ENCODE assay signal across 14 cellular contexts in genomic region chr11:74504100-74504691, GRCh38. TPM values are rescaled to one million over a fixed set of nuclear protein-coding genes. Genes with fewer than 3 reads are reported as not detected.
"Had no signal": no experiment of that assay in that cellular context is flagged by ENCODE, and none has a peak within 500 bp of the region (broad histone marks: within the 10 kb centered on the region; RNA-seq: fewer than 3 reads in every experiment).

No MANE protein-coding gene starts in this region.

- DNase-seq: activated naive CD4-positive, alpha-beta T cell treated with anti-CD3 and anti-CD28 coated beads, Interleukin-2, amount 10 ng/mL, durations not matched to agents 7 days and 5 days; dorsolateral prefrontal cortex; endodermal cell; left ventricle myocardium superior; mesendoderm; natural killer cell; occipital lobe; stimulated activated CD4-positive, alpha-beta T cell treated with anti-CD3 and anti-CD28 coated beads, Interleukin-1b, Interleukin-23, amount 100 ng/mL, for 48 hours; stimulated activated naive CD8-positive, alpha-beta T cell treated with anti-CD3 and anti-CD28 coated beads, Interleukin-15, amount 100 ng/mL, for 72 hours; testis; upper lobe of left lung had no signal

- ATAC-seq: left ventricle myocardium superior; natural killer cell; sciatic nerve; stimulated activated naive CD8-positive, alpha-beta T cell treated with anti-CD3 and anti-CD28 coated beads, Interleukin-15, amount 100 ng/mL, for 72 hours had no signal

- H3K9me3 ChIP-seq: prostate gland, testis had no signal

- H3K4me1 ChIP-seq: prostate gland, testis, upper lobe of left lung had no signal

- H3K27ac ChIP-seq: dorsolateral prefrontal cortex, prostate gland, testis, upper lobe of left lung had no signal

- H3K4me3 ChIP-seq: dorsolateral prefrontal cortex, prostate gland, testis, upper lobe of left lung had no signal

- H3K27me3 ChIP-seq: dorsolateral prefrontal cortex, testis, upper lobe of left lung had no signal

- H3K36me3 ChIP-seq: prostate gland, upper lobe of left lung had no signal

RNA-seq across cellular contexts. Expression of gene KCNE3, which starts 36.8 kb away (rescaled TPM):
- total RNA-seq: activated T-helper 2 cell treated with anti-CD3 and anti-CD28 coated beads, Interferon-gamma antibody, Interleukin-2, Interleukin-4, amounts not matched to agents 10 μg/mL and 5 μg/mL and 100 μg/mL, durations not matched to agents 14 hours and 24 hours and 36 hours had no signal
